Comparison of ENCODE assay signal across 23 cellular contexts in the genomic region with DNA sequence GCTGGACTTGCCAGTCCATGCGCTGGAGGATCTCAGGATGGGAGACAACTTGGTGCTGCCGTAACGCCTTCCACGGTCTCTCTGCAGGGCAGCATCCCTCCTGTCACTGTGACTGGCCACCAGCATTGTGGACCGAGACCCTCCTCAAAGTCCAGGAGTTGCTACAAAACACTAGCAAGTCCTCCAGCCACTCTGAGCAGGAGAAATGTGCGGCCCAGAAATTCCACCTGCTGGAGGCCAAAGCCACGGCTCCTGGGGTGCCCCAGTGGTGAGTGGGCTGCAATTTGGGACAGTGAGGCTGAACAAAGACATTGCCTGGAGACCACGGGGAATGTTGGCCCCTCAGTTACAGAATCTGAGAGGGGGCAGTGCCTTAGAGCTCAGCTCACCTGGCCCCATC. TPM values are rescaled to one million over a fixed set of nuclear protein-coding genes. Genes with fewer than 3 reads are reported as not detected.
A peak's percentile ranks its signal among the peaks of the same experiment; 100 is the strongest.
DNase-seq lines count a peak whose midpoint lies in the region; ATAC-seq, FAIRE-seq and TF ChIP-seq lines count a peak whose summit lies in the region.
"Had no signal": no experiment of that assay in that cellular context is flagged by ENCODE, and none has a peak within 500 bp of the region (broad histone marks: within the 10 kb centered on the region; RNA-seq: fewer than 3 reads in every experiment).

No MANE protein-coding gene starts in this region.

- TF ChIP-seq POLR2A in spleen (IDR thresholded peaks at IDR 0.05): no peak

- H3K4me1 ChIP-seq in kidney (ENCODE audit: control insufficient read depth in 1 of 2, insufficient read depth in 1 of 2, low read depth in 1 of 2, low read length in 2 of 2): no peaks in the 10 kb centered on the region
- H3K4me1 ChIP-seq in spleen: peaks cover 0 to 22% (median 11%) of the 10 kb centered on the region in 6 donors
- H3K4me1 ChIP-seq: BE2C had no signal

- H3K27ac ChIP-seq in kidney (ENCODE audit: low read depth in 2 of 2, low read length in 2 of 2): no peak overlapping the region
- no peak overlapping the region for H3K27ac ChIP-seq in spleen
- H3K27ac ChIP-seq: BLaER1 had no signal

- H3K9ac ChIP-seq in kidney (ENCODE audit: low read length in 2 of 2): no peak overlapping the region
- H3K9ac ChIP-seq: BLaER1 had no signal

- no peak overlapping the region for H3K4me3 ChIP-seq in kidney (ENCODE audit: low read length in 2 of 2)
- H3K4me3 ChIP-seq in spleen: no peak overlapping the region
- H3K4me3 ChIP-seq: BLaER1 had no signal

- H3K36me3 ChIP-seq in kidney (ENCODE audit: control insufficient read depth in 1 of 2, insufficient read depth in 2 of 2, low read length in 2 of 2): peaks cover 0 to 8% of the 10 kb centered on the region in 2 donors
- H3K36me3 ChIP-seq in spleen: peaks cover 0 to 5% (median 0%) of the 10 kb centered on the region in 6 donors
- H3K36me3 ChIP-seq: BE2C, BLaER1 had no signal

- DNase-seq in kidney: peak; percentile 50
- peak; percentile 56 for DNase-seq in spleen
- DNase-seq in NCI-H345 treated with DMSO at 0.1 percent for 48 hours (lab: John Stamatoyannopoulos, UW; ENCODE audit: unreplicated experiment): no peak
- no peak for DNase-seq in effector CD8-positive, alpha-beta T cell (lab: John Stamatoyannopoulos, UW)
- DNase-seq: 8988T; ACHN; BE2C; C1 segment of cervical spinal cord; Calu3; CD4-positive, alpha-beta T cell; CD8-positive, alpha-beta T cell; DMS79 treated with DMSO at 0.1 percent for 48 hours; GF-D8 had no signal

- peaks cover 0 to 7% (median 0%) of the 10 kb centered on the region in 7 donors for H3K27me3 ChIP-seq in spleen (replicated peaks in 1 of 7)
- H3K27me3 ChIP-seq: BE2C had no signal

- intact Hi-C loops in kidney (cut with DNase I) (no loop called here), spleen (cut with DNase I; ENCODE audit: low total_unique reads) (loop anchor here (10.0 kb wide), 1 partner anchor 251 kb away; no protein-coding TSS in a partner anchor)

- WGBS in spleen, 5 donors: 83 to 96% (median 90%) methylated on average over 8 of the region's 8 CpGs

- H3K9me3 ChIP-seq in kidney (ENCODE audit: control insufficient read depth in 1 of 2, low read length in 2 of 2): no peaks in the 10 kb centered on the region
- no peaks in the 10 kb centered on the region for H3K9me3 ChIP-seq in spleen
- H3K9me3 ChIP-seq: BE2C, BLaER1, Caco-2 had no signal

- no peak for TF ChIP-seq CTCF in kidney (IDR thresholded peaks at IDR 0.05; ENCODE audit: borderline replicate concordance, extremely low read depth, insufficient read depth)
- TF ChIP-seq CTCF in spleen (IDR thresholded peaks at IDR 0.05 in 8 of 11, conservative IDR thresholded peaks at IDR 0.05 in 3 of 11): no peak

- no peak for FAIRE-seq in kidney (lab: Jason Lieb, UNC)
- FAIRE-seq: A204.1, D721Med, G401.6, GM12891, GM19239 had no signal

- no peak for ATAC-seq in GM21786 (IDR thresholded peaks at IDR 0.05; ENCODE audit: unreplicated experiment)
- ATAC-seq: CD8-positive, alpha-beta T cell had no signal

RNA-seq across cellular contexts. Expression of gene DSCAML1, which starts 6.9 kb away (rescaled TPM):
- total RNA-seq in kidney (17.3 TPM), spleen (10 to 100 TPM in 1 of 7 donors, 1 to 10 TPM in 5, under 1 TPM in 1; 0.54 to 10.7 (median 3.6) TPM)
- polyA plus RNA-seq in kidney (ENCODE audit: insufficient read depth, low read depth, low replicate concordance) (0.95 TPM), spleen (under 1 TPM; 0.07 to 0.41 (median 0.35) TPM)
- total RNA-seq: A673, Caco-2 had no signal
- polyA plus RNA-seq: AG04450 had no signal

RNA-seq across cellular contexts. Expression of gene FXYD2, which starts 20.6 kb away (rescaled TPM):
- total RNA-seq in kidney (2,527 TPM), spleen (10 to 100 TPM in 2 of 7 donors, 1 to 10 TPM in 5; 4.7 to 20.0 (median 7.3) TPM)
- polyA plus RNA-seq in kidney (ENCODE audit: insufficient read depth, low read depth, low replicate concordance) (9,664 TPM), spleen (10 to 100 TPM in 1 of 3 donors, 1 to 10 TPM in 2; 8.3 to 18.4 (median 9.8) TPM)
- total RNA-seq: A673 had no signal
- polyA plus RNA-seq: AG04450 had no signal

Comparison
In these comparisons a context has a peak if more than half of its experiments do, and no peak if none do; other contexts are left out.
1. DNase-seq: peak in kidney (single experiment) and spleen (single experiment); none in NCI-H345 treated with DMSO at 0.1 percent for 48 hours (single experiment) and effector CD8-positive, alpha-beta T cell (single experiment).
2. RNA of gene FXYD2, which starts 20.6 kb away (total RNA-seq): 2,527 TPM in kidney (single experiment); 4.7 to 20.0 TPM in spleen; every median in the first group is over 100 times any median in the second.